ENCODE assay signal across 12 cellular contexts in the genomic region with DNA sequence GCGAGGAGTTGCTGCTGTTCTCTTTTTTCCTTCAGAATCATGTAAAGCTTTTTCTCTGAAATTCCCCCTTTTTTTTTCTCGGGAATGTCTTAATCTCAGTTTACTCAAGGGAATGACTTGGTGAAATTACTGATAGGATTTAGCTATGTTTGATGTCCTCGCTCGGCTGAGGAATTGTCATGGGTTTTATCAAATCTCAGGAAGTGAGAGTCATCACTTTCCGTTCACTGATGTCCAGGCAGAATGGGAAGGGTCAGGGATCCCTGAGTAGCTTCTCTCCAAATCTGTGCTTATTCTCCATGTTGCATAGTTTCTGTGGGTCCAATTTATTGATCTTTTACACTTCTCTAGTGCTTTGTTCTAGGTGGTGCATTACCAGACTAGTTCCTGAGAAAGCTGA. TPM values are rescaled to one million over a fixed set of nuclear protein-coding genes. Genes with fewer than 3 reads are reported as not detected.
DNase-seq lines count a peak whose midpoint lies in the region; FAIRE-seq and TF ChIP-seq lines count a peak whose summit lies in the region.
"Had no signal": no experiment of that assay in that cellular context is flagged by ENCODE, and none has a peak within 500 bp of the region (broad histone marks: within the 10 kb centered on the region; RNA-seq: fewer than 3 reads in every experiment).

No MANE protein-coding gene starts in this region.

- no peaks in the 10 kb centered on the region for H3K9me3 Mint-ChIP-seq in activated CD4-positive, alpha-beta T cell treated with anti-CD3 and anti-CD28 coated beads, Interleukin-2, amount 10 ng/mL, durations not matched to agents 24 days and 14 days
- H3K9me3 Mint-ChIP-seq in activated naive CD8-positive, alpha-beta T cell (ENCODE audit: low read depth) = no peaks in the 10 kb centered on the region

- no peak overlapping the region for H3K18ac ChIP-seq in mesendoderm (ENCODE audit: low read length)

- no peaks in the 10 kb centered on the region for H3K36me3 ChIP-seq in mesendoderm (ENCODE audit: control insufficient read depth, insufficient read depth, low read length)
- H3K36me3 ChIP-seq: ovary had no signal

- H3K27ac Mint-ChIP-seq in activated CD4-positive, alpha-beta T cell treated with anti-CD3 and anti-CD28 coated beads, Interleukin-2, amount 10 ng/mL, durations not matched to agents 24 days and 14 days = peak overlapping the region; percentile 91
- peak overlapping the region; percentile 93 for H3K27ac Mint-ChIP-seq in activated naive CD8-positive, alpha-beta T cell

- H3K27me3 Mint-ChIP-seq in activated CD4-positive, alpha-beta T cell treated with anti-CD3 and anti-CD28 coated beads, Interleukin-2, amount 10 ng/mL, durations not matched to agents 24 days and 14 days = no peaks in the 10 kb centered on the region
- H3K27me3 Mint-ChIP-seq in activated naive CD8-positive, alpha-beta T cell = no peaks in the 10 kb centered on the region

- no peak overlapping the region for H2BK15ac ChIP-seq in mesendoderm (replicated peaks; ENCODE audit: low read depth)

- H3K4me2 ChIP-seq in mesendoderm (ENCODE audit: low read length) = no peak overlapping the region
- H3K4me2 ChIP-seq: A549 had no signal

- H3K36me3 Mint-ChIP-seq in activated CD4-positive, alpha-beta T cell treated with anti-CD3 and anti-CD28 coated beads, Interleukin-2, amount 10 ng/mL, durations not matched to agents 24 days and 14 days (ENCODE audit: low read depth) = peaks cover 8% of the 10 kb centered on the region
- peaks cover 3% of the 10 kb centered on the region for H3K36me3 Mint-ChIP-seq in activated naive CD8-positive, alpha-beta T cell

- no peak overlapping the region for H2AK5ac ChIP-seq in mesendoderm (ENCODE audit: low read length)

- no peak overlapping the region for H3K4ac ChIP-seq in mesendoderm (ENCODE audit: low read depth, low read length)

- H3K27ac ChIP-seq in mesendoderm (ENCODE audit: low read depth, low read length) = no peak overlapping the region
- H3K27ac ChIP-seq: A549 had no signal

- peaks cover 39% of the 10 kb centered on the region for H3K4me1 Mint-ChIP-seq in activated CD4-positive, alpha-beta T cell treated with anti-CD3 and anti-CD28 coated beads, Interleukin-2, amount 10 ng/mL, durations not matched to agents 24 days and 14 days
- H3K4me1 Mint-ChIP-seq in activated naive CD8-positive, alpha-beta T cell (ENCODE audit: low read depth) = peaks cover 54% of the 10 kb centered on the region

- WGBS in mesendoderm (ENCODE audit: extremely low coverage, insufficient coverage, low lambda C conversion rate) = no CpG with 5 or more reads among the region's 5 CpGs

- H2BK5ac ChIP-seq in mesendoderm (ENCODE audit: low read length) = no peak overlapping the region

- no peak overlapping the region for H3K56ac ChIP-seq in mesendoderm (ENCODE audit: low read length)

- intact Hi-C loops in activated CD4-positive, alpha-beta T cell treated with anti-CD3 and anti-CD28 coated beads, Interleukin-2, amount 10 ng/mL, durations not matched to agents 24 days and 14 days (cut with micrococcal nuclease) = loop anchor here (2.0 to 5.0 kb wide), 2 partner anchors 15 to 306 kb away; a partner anchor contains a TSS

- no peak overlapping the region for H4K5ac ChIP-seq in mesendoderm (ENCODE audit: low read length)

- no peak for DNase-seq in activated CD4-positive, alpha-beta T cell treated with anti-CD3 and anti-CD28 coated beads, Interleukin-2, amount 10 ng/mL, durations not matched to agents 24 days and 14 days
- no peak for DNase-seq in activated CD4-positive, alpha-beta T cell treated with anti-CD3 and anti-CD28 coated beads, Interleukin-2, amount 50 U/mL, for 48 hours
- DNase-seq in iris pigment epithelial cell (ENCODE audit: low read depth) (peak; percentile 54), stromal cell of bone marrow (ENCODE audit: low read depth) (peak; percentile 24), H4 (ENCODE audit: low spot score) (no peak), mesendoderm (no peak), GM12892 (ENCODE audit: insufficient read length) (no peak)
- DNase-seq: foreskin fibroblast, NCI-H1694, ovary had no signal

- H3K27me3 ChIP-seq in mesendoderm (ENCODE audit: insufficient read depth, low read length, poor library complexity) = no peaks in the 10 kb centered on the region
- H3K27me3 ChIP-seq: ovary had no signal

- peaks cover 2% of the 10 kb centered on the region for H3K79me1 ChIP-seq in mesendoderm (ENCODE audit: low read length)

- H3K79me2 ChIP-seq in mesendoderm (ENCODE audit: control insufficient read depth, insufficient read depth, low read length) = no peaks in the 10 kb centered on the region

- no peaks in the 10 kb centered on the region for H3K4me1 ChIP-seq in mesendoderm (ENCODE audit: control insufficient read depth, low read depth, low read length)
- H3K4me1 ChIP-seq: A549 had no signal

- no peak for TF ChIP-seq POLR2A in GM12892 (IDR thresholded peaks at IDR 0.05; ENCODE audit: low read depth, low read length)

- H3K4me3 Mint-ChIP-seq in activated CD4-positive, alpha-beta T cell treated with anti-CD3 and anti-CD28 coated beads, Interleukin-2, amount 10 ng/mL, durations not matched to agents 24 days and 14 days = peak overlapping the region; percentile 78
- peak overlapping the region; percentile 83 for H3K4me3 Mint-ChIP-seq in activated naive CD8-positive, alpha-beta T cell

- H3K23ac ChIP-seq in mesendoderm (ENCODE audit: low read length) = no peak overlapping the region

- H4K8ac ChIP-seq in mesendoderm (ENCODE audit: low read depth, low read length) = no peak overlapping the region

- FAIRE-seq in GM12892 (lab: Jason Lieb, UNC) = no peak
- FAIRE-seq: A549 had no signal

- H2BK120ac ChIP-seq in mesendoderm (ENCODE audit: low read depth, low read length) = no peak overlapping the region

- H3K9ac ChIP-seq in mesendoderm (ENCODE audit: low read length) = no peak overlapping the region

- no peak overlapping the region for H3K4me3 ChIP-seq in mesendoderm (ENCODE audit: low read length)
- H3K4me3 ChIP-seq: A549 had no signal

RNA-seq across cellular contexts. Expression of a gene that starts 6.3 kb away (rescaled TPM):
- total RNA-seq in activated CD4-positive, alpha-beta T cell treated with anti-CD3 and anti-CD28 coated beads, Interleukin-2, amount 10 ng/mL, durations not matched to agents 24 days and 14 days = not detected in 2 replicates
- total RNA-seq in H4 (2014; rRNA removed; shearing (Covaris generic)) = not detected in 2 replicates
- not detected for polyA plus RNA-seq in mesendoderm (2013, experiment 1 of 2)
- not detected for polyA plus RNA-seq in mesendoderm (2013, experiment 2 of 2)
- polyA plus RNA-seq in GM12892 (2012; ENCODE audit: missing spikeins) = 0.49 TPM
- polyA plus RNA-seq: A549 had no signal

RNA-seq across cellular contexts. Expression of a gene that starts 17.7 kb away (rescaled TPM):
- total RNA-seq in activated CD4-positive, alpha-beta T cell treated with anti-CD3 and anti-CD28 coated beads, Interleukin-2, amount 10 ng/mL, durations not matched to agents 24 days and 14 days = 0.12 TPM in 1 of 2 replicates, not detected in the other
- total RNA-seq in H4 (2014; rRNA removed; shearing (Covaris generic)) = 0.04 TPM in 1 of 2 replicates, not detected in the other
- polyA plus RNA-seq in mesendoderm (2013, experiment 1 of 2) = 0.03 TPM
- polyA plus RNA-seq in mesendoderm (2013, experiment 2 of 2) = 0.04 TPM
- not detected for polyA plus RNA-seq in GM12892 (2012; ENCODE audit: missing spikeins)

RNA-seq across cellular contexts. Expression of a gene that starts 46.7 kb away (rescaled TPM):
- 65.6 and 66.7 TPM in 2 replicates for total RNA-seq in activated CD4-positive, alpha-beta T cell treated with anti-CD3 and anti-CD28 coated beads, Interleukin-2, amount 10 ng/mL, durations not matched to agents 24 days and 14 days
- total RNA-seq in H4 (2014; rRNA removed; shearing (Covaris generic)) = 166 and 205 TPM in 2 replicates
- 77.6 TPM for polyA plus RNA-seq in mesendoderm (2013, experiment 1 of 2)
- 77.8 TPM for polyA plus RNA-seq in mesendoderm (2013, experiment 2 of 2)
- 60.9 TPM for polyA plus RNA-seq in GM12892 (2012; ENCODE audit: missing spikeins)

Comparison
In these comparisons a context has a peak if more than half of its experiments do, and no peak if none do; other contexts are left out.
1. DNase-seq: peak in iris pigment epithelial cell (single experiment) and stromal cell of bone marrow (single experiment); none in activated CD4-positive, alpha-beta T cell treated with anti-CD3 and anti-CD28 coated beads, Interleukin-2, amount 10 ng/mL, durations not matched to agents 24 days and 14 days (single experiment), activated CD4-positive, alpha-beta T cell treated with anti-CD3 and anti-CD28 coated beads, Interleukin-2, amount 50 U/mL, for 48 hours (0 of 2), H4 (single experiment), mesendoderm (single experiment) and GM12892 (single experiment).